ENCODE assay signal across 9 cellular contexts in the genomic region with DNA sequence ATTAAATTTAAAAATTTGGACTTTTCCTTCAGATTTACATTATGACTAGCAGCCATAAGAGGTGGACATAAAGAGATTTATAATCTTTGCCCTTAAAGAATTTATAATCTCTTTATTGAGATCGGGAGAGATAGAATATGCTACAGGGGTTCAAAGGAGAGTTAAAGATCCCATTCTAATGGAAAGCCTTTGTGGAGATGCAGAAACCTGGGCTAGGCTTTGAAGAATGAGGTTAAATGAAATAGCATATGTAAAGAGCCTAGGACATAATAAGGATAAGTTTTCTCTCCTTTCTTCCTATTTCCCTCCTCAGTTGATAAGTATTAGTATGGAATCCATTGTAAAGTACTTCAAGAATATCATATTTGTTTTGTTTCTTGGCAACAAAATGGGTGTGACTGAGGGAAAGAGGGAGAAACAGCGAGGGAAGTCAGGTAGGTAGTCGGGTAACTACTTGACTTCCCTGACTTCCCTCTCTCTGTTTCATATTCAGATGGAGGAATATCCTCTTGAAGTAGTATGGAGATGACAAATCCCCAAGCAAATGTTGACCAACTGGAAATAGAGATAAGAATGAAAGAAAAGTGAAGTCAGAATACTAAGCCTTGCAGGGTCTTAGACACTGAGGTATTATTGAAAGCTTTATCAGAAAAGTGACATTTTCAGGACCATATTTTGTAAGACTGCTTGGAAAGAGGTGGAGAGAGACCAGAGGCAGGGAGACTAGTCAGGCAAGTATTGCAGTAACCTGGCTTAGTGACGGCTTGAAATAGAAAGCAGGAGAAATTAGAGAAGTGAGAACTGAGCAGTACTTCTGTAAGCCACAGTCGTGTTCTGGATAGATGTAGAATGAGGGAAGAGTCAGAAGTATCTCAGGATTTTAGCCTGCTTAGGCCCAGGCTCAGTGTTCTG.
DNase-seq lines count a peak whose midpoint lies in the region; ATAC-seq and TF ChIP-seq lines count a peak whose summit lies in the region.
"Had no signal": no experiment of that assay in that cellular context is flagged by ENCODE, and none has a peak within 500 bp of the region (broad histone marks: within the 10 kb centered on the region; RNA-seq: fewer than 3 reads in every experiment).

No MANE protein-coding gene starts in this region.

- H3K9me3 ChIP-seq in A673 (ENCODE audit: low read depth, low read length, poor library complexity, severe bottlenecking): no peaks in the 10 kb centered on the region

- no peaks in the 10 kb centered on the region for H3K27me3 Mint-ChIP-seq in brain

- no peak overlapping the region for H3K27ac ChIP-seq in A673 (ENCODE audit: low read depth, low read length, poor library complexity, severe bottlenecking)
- H3K27ac ChIP-seq: 22Rv1 had no signal

- H3K4me3 Mint-ChIP-seq in brain: no peak overlapping the region

- BruUV-seq in A673 (replicated peaks; lab: Mats Ljungman, UMichigan): no TSS peak

- H3K36me3 ChIP-seq in A673 (ENCODE audit: insufficient read depth, low read length, poor library complexity, severe bottlenecking): no peaks in the 10 kb centered on the region

- peak; percentile 21 for DNase-seq in DMS53 (lab: John Stamatoyannopoulos, UW)
- no peak for DNase-seq in DMS53 treated with DMSO at 0.1 percent for 48 hours (lab: John Stamatoyannopoulos, UW; ENCODE audit: unreplicated experiment)
- no peak for DNase-seq in omental fat pad (ENCODE audit: low spot score)
- DNase-seq in retina: no peak
- DNase-seq in A673 (ENCODE audit: low spot score): no peak
- no peak for DNase-seq in NCI-H1436 (lab: John Stamatoyannopoulos, UW)

- ATAC-seq in HG03280 (IDR thresholded peaks at IDR 0.05; ENCODE audit: unreplicated experiment) (peak; percentile 92), omental fat pad (ENCODE audit: low FRiP score) (peak; percentile 50)

- POLR2A ChIA-PET in A673 (lab: Charles Lee; ENCODE audit: low non-redundant PET): no interaction called here

- CTCF ChIA-PET in A673 (lab: Charles Lee): no interaction called here

- H3K9me3 Mint-ChIP-seq in brain: no peaks in the 10 kb centered on the region

- no peaks in the 10 kb centered on the region for H3K27me3 ChIP-seq in A673 (replicated peaks; ENCODE audit: insufficient read depth, low read depth, low read length, poor library complexity)

- no peak overlapping the region for H3K4me3 ChIP-seq in A673 (ENCODE audit: low read depth, low read length, poor library complexity, severe bottlenecking)

- H3K36me3 Mint-ChIP-seq in brain: no peaks in the 10 kb centered on the region

- TF ChIP-seq CTCF in brain (conservative IDR thresholded peaks at IDR 0.05) (no peak), omental fat pad (IDR thresholded peaks at IDR 0.05) (no peak), A673 (conservative IDR thresholded peaks at IDR 0.05; ENCODE audit: low read depth, low read length) (no peak)

- peaks cover 87% of the 10 kb centered on the region for H3K4me1 ChIP-seq in A673 (ENCODE audit: insufficient read depth, low read length, poor library complexity, severe bottlenecking)

- intact Hi-C loops in A673 (cut with micrococcal nuclease; ENCODE audit: unreplicated experiment): no loop called here

- H3K4me1 Mint-ChIP-seq in brain: peaks cover 51% of the 10 kb centered on the region

- peak overlapping the region in 3 of 5 experiments; percentile 6 to 62 (median 56) for H3K27ac Mint-ChIP-seq in brain
